Comparison of ENCODE assay signal across 8 cellular contexts in the genomic region with DNA sequence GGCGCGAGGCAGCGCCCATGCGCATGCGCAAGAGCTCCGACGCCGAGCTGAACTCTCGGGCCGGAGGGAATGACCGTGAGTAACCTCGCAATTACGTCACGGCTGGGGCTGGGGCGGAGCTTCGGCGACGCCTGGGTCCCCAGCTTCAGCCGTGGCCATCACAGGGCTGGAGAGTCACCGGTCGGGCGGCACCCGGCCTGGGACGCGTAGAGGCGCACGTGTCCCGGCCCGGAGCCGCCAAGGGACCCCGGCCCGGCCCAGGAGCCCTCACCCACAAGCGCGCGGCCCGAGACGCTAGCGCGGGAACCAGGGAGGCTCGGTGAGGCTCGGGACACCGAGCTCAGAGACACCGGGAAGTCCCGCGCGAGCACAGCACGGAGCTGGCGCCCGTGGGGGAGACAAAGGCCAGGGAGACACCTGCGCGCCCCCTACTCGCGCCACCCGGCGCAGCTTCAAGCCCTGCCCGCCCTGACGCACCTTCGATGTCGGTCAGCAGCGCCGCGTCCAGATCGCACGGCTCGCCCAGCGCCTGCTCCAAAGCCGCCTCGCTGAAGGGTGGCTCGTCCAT. TPM values are rescaled to one million over a fixed set of nuclear protein-coding genes. Genes with fewer than 3 reads are reported as not detected.
DNase-seq lines count a peak whose midpoint lies in the region; TF ChIP-seq lines count a peak whose summit lies in the region.

No MANE protein-coding gene starts in this region.

- peak; percentile 97 for DNase-seq in GM06990 (ENCODE audit: extremely low read depth, insufficient read length)
- peak; percentile 91 for DNase-seq in HFFc6
- peak; percentile 92 for DNase-seq in NAMALWA (ENCODE audit: low spot score)
- peak; percentile 98 for DNase-seq in SK-N-DZ (ENCODE audit: low spot score)
- DNase-seq in activated naive CD4-positive, alpha-beta T cell treated with anti-CD3 and anti-CD28 coated beads, Interleukin-2, amount 50 U/mL, for 16 hours, result peak; percentile 96
- DNase-seq in germinal center (ENCODE audit: low spot score), result peak; percentile 95
- peak; percentile 61 for DNase-seq in non-pigmented ciliary epithelial cell (ENCODE audit: low read depth)
- DNase-seq in substantia nigra (lab: John Stamatoyannopoulos, UW), result peak; percentile 80 to 99 (median 98)

- TF ChIP-seq CTCF in GM06990 (IDR thresholded peaks at IDR 0.05; ENCODE audit: insufficient read depth, low read length, poor library complexity, severe bottlenecking), result no peak
- TF ChIP-seq CTCF in HFFc6 (IDR thresholded peaks at IDR 0.05), result no peak

- H3K4me1 Mint-ChIP-seq in HFFc6 (ENCODE audit: low read depth), result peaks cover 74% of the 10 kb centered on the region

- H3K4me3 Mint-ChIP-seq in HFFc6, result peak overlapping the region; percentile 90

- no peaks in the 10 kb centered on the region; the same call in 1 of the 2 replicates for H3K36me3 ChIP-seq in GM06990 (ENCODE audit: control insufficient read depth, insufficient read depth, low read length)

- H3K27me3 ChIP-seq in GM06990 (replicated peaks; ENCODE audit: control insufficient read depth, insufficient read depth, low read length), result no peaks in the 10 kb centered on the region

- peak overlapping the region; percentile 97 for H3K27ac ChIP-seq in substantia nigra (ENCODE audit: low read depth, low read length, poor library complexity, severe bottlenecking)

- H3K4me3 ChIP-seq in GM06990 (replicated peaks; ENCODE audit: low read depth, low read length), result peak overlapping the region; percentile 89

- peak overlapping the region; percentile 97 for H3K27ac Mint-ChIP-seq in HFFc6

- peaks cover 11% of the 10 kb centered on the region for H3K27me3 Mint-ChIP-seq in HFFc6 (ENCODE audit: insufficient read depth)

- peaks cover 5% of the 10 kb centered on the region for H3K36me3 Mint-ChIP-seq in HFFc6 (ENCODE audit: low read depth)

- no peaks in the 10 kb centered on the region for H3K9me3 Mint-ChIP-seq in HFFc6

RNA-seq across cellular contexts. Expression of a gene that starts 0.5 kb away (rescaled TPM):
- 10 to 100 TPM; 34.9 to 51.7 (median 40.5) TPM for total RNA-seq in HFFc6 (2021; fragmentation: NEBNext Ultra II Directional; extraction: Animal tissue kit (Norgen Biotek cat#: 25700))
- 57.6 and 67.5 TPM in 2 replicates for polyA plus RNA-seq in SK-N-DZ (2014; cell fraction: cytosol; rRNA removed)
- polyA plus RNA-seq in SK-N-DZ (2014; cell fraction: nucleus; rRNA removed), result 182 and 191 TPM in 2 replicates

Comparison
In these comparisons a context has a peak if more than half of its experiments do, and no peak if none do; other contexts are left out.
1. Peak in every context shown above with its lines: DNase-seq, H3K4me3 ChIP-seq and H3K27ac ChIP-seq.